Comparison of ENCODE assay signal across 16 cellular contexts in genomic region chr12:108675792-108676191, GRCh38.
"Had no signal": no experiment of that assay in that cellular context is flagged by ENCODE, and none has a peak within 500 bp of the region (broad histone marks: within the 10 kb centered on the region; RNA-seq: fewer than 3 reads in every experiment).

No MANE protein-coding gene starts in this region.

- H3K9me3 Mint-ChIP-seq: activated CD4-positive, alpha-beta memory T cell treated with anti-CD3 and anti-CD28 coated beads, Interleukin-2, amount 10 ng/mL, durations not matched to agents 7 days and 5 days; activated naive CD4-positive, alpha-beta T cell treated with anti-CD3 and anti-CD28 coated beads, Interleukin-2, amount 50 U/mL, for 72 hours; activated T-cell treated with anti-CD3 and anti-CD28 coated beads, Interleukin-2, amount 50 U/mL, for 4 hours; central memory CD8-positive, alpha-beta T cell; nephron; stimulated activated naive B cell treated with anti-CD40 and anti-IgM and Interleukin-4, amounts not matched to agents 10 μg/mL and 1 μg/mL and 100 μg/mL, for 72 hours had no signal

- ATAC-seq: activated CD4-positive, alpha-beta T cell treated with anti-CD3 and anti-CD28 coated beads for 36 hours; activated naive CD4-positive, alpha-beta T cell treated with anti-CD3 and anti-CD28 coated beads, Interleukin-2, amount 50 U/mL, for 72 hours; activated T-cell treated with anti-CD3 and anti-CD28 coated beads, Interleukin-2, amount 50 U/mL, for 4 hours; body of pancreas; heart left ventricle; stimulated activated naive B cell treated with anti-CD40 and anti-IgM and Interleukin-4, amounts not matched to agents 10 μg/mL and 1 μg/mL and 100 μg/mL, for 72 hours had no signal

- H3K27ac Mint-ChIP-seq: activated CD4-positive, alpha-beta memory T cell treated with anti-CD3 and anti-CD28 coated beads, Interleukin-2, amount 10 ng/mL, durations not matched to agents 7 days and 5 days; activated CD4-positive, alpha-beta T cell treated with anti-CD3 and anti-CD28 coated beads for 36 hours; activated naive CD4-positive, alpha-beta T cell treated with anti-CD3 and anti-CD28 coated beads, Interleukin-2, amount 50 U/mL, for 72 hours; nephron; stimulated activated naive B cell treated with anti-CD40 and anti-IgM and Interleukin-4, amounts not matched to agents 10 μg/mL and 1 μg/mL and 100 μg/mL, for 72 hours had no signal

- H3K9me3 ChIP-seq: body of pancreas, heart left ventricle, tibial nerve had no signal

- H3K27ac ChIP-seq: body of pancreas, tibial nerve, WERI-Rb-1 had no signal

- H3K27me3 ChIP-seq: body of pancreas, heart left ventricle, tibial nerve had no signal

- H3K4me1 Mint-ChIP-seq: central memory CD8-positive, alpha-beta T cell had no signal

- H3K27me3 Mint-ChIP-seq: activated CD4-positive, alpha-beta memory T cell treated with anti-CD3 and anti-CD28 coated beads, Interleukin-2, amount 10 ng/mL, durations not matched to agents 7 days and 5 days; activated CD4-positive, alpha-beta T cell treated with anti-CD3 and anti-CD28 coated beads for 36 hours; central memory CD8-positive, alpha-beta T cell; stimulated activated naive B cell treated with anti-CD40 and anti-IgM and Interleukin-4, amounts not matched to agents 10 μg/mL and 1 μg/mL and 100 μg/mL, for 72 hours had no signal

- H3K4me3 Mint-ChIP-seq: activated CD4-positive, alpha-beta memory T cell treated with anti-CD3 and anti-CD28 coated beads, Interleukin-2, amount 10 ng/mL, durations not matched to agents 7 days and 5 days; activated CD4-positive, alpha-beta T cell treated with anti-CD3 and anti-CD28 coated beads for 36 hours; activated T-cell treated with anti-CD3 and anti-CD28 coated beads, Interleukin-2, amount 50 U/mL, for 4 hours; central memory CD8-positive, alpha-beta T cell; nephron; stimulated activated naive B cell treated with anti-CD40 and anti-IgM and Interleukin-4, amounts not matched to agents 10 μg/mL and 1 μg/mL and 100 μg/mL, for 72 hours had no signal

- H3K4me1 ChIP-seq: body of pancreas, tibial nerve had no signal

- H3K4me3 ChIP-seq: body of pancreas, heart left ventricle, tibial nerve had no signal

- DNase-seq: activated CD4-positive, alpha-beta memory T cell treated with anti-CD3 and anti-CD28 coated beads, Interleukin-2, amount 10 ng/mL, durations not matched to agents 7 days and 5 days; activated CD4-positive, alpha-beta T cell treated with anti-CD3 and anti-CD28 coated beads for 36 hours; activated effector memory CD4-positive, alpha-beta T cell treated with Interleukin-2 at 50 U/mL for 16 hours; activated T-cell treated with anti-CD3 and anti-CD28 coated beads, Interleukin-2, amount 50 U/mL, for 4 hours; body of pancreas; cortex of kidney; effector CD4-positive, alpha-beta T cell; foreskin melanocyte; heart left ventricle; stimulated activated CD4-positive, alpha-beta T cell treated with anti-CD3 and anti-CD28 coated beads, Interleukin-2, amount 100 ng/mL, for 48 hours; stimulated activated naive B cell treated with anti-CD40 and anti-IgM and Interleukin-4, amounts not matched to agents 10 μg/mL and 1 μg/mL and 100 μg/mL, for 72 hours; WERI-Rb-1 had no signal
